ENCODE assay signal across 26 cellular contexts in genomic region chr3:52743152-52743551, GRCh38. TPM values are rescaled to one million over a fixed set of nuclear protein-coding genes. Genes with fewer than 3 reads are reported as not detected.
"Had no signal": no experiment of that assay in that cellular context is flagged by ENCODE, and none has a peak within 500 bp of the region (broad histone marks: within the 10 kb centered on the region; RNA-seq: fewer than 3 reads in every experiment).

No MANE protein-coding gene starts in this region.

- DNase-seq: activated CD4-positive, alpha-beta memory T cell treated with anti-CD3 and anti-CD28 coated beads, Interleukin-2, amount 10 ng/mL, durations not matched to agents 7 days and 5 days; activated CD4-positive, alpha-beta T cell treated with anti-CD3 and anti-CD28 coated beads for 1 hour; activated CD4-positive, alpha-beta T cell treated with anti-CD3 and anti-CD28 coated beads for 4 hours; activated CD4-positive, alpha-beta T cell treated with anti-CD3 and anti-CD28 coated beads, Interleukin-2, amount 50 U/mL, for 4 hours; activated CD8-positive, alpha-beta memory T cell treated with anti-CD3 and anti-CD28 coated beads, Interleukin-2, amount 50 U/mL, for 48 hours; activated effector memory CD4-positive, alpha-beta T cell treated with Interleukin-2 at 50 U/mL for 16 hours; activated gamma-delta T cell treated with Interleukin-2 at 50 U/mL for 16 hours; activated naive CD4-positive, alpha-beta T cell treated with anti-CD3 and anti-CD28 coated beads for 36 hours; activated naive CD8-positive, alpha-beta T cell treated with anti-CD3 and anti-CD28 coated beads, Interleukin-2, amount 10 ng/mL, durations not matched to agents 7 days and 5 days; activated T-cell treated with anti-CD3 and anti-CD28 coated beads for 4 hours; activated T-cell treated with anti-CD3 and anti-CD28 coated beads, Interleukin-2, amount 50 U/mL, for 4 hours; dorsolateral prefrontal cortex; effector memory CD4-positive, alpha-beta T cell; endodermal cell; glutamatergic neuron had no signal

- H3K9me3 ChIP-seq: ascending aorta had no signal

- H3K27ac ChIP-seq: ascending aorta, brain microvascular endothelial cell, coronary artery, dorsolateral prefrontal cortex had no signal

- H3K27me3 ChIP-seq: ascending aorta, brain microvascular endothelial cell, dorsolateral prefrontal cortex had no signal

- ATAC-seq: activated T-cell treated with anti-CD3 and anti-CD28 coated beads, Interleukin-2, amount 50 U/mL, for 4 hours; WTC11 had no signal

- H3K4me3 ChIP-seq: ascending aorta, coronary artery, dorsolateral prefrontal cortex had no signal

- H3K4me1 ChIP-seq: ascending aorta had no signal

RNA-seq across cellular contexts. Expression of gene ITIH1, which starts 34.2 kb away (rescaled TPM):
- total RNA-seq: activated CD4-positive, alpha-beta memory T cell treated with anti-CD3 and anti-CD28 coated beads, Interleukin-2, amount 10 ng/mL, durations not matched to agents 7 days and 5 days; activated CD4-positive, alpha-beta T cell treated with anti-CD3 and anti-CD28 coated beads, Interleukin-2, amount 10 ng/mL, durations not matched to agents 7 days and 5 days; activated naive CD4-positive, alpha-beta T cell treated with anti-CD3 and anti-CD28 coated beads for 36 hours; activated naive CD4-positive, alpha-beta T cell treated with anti-CD3 and anti-CD28 coated beads, Interleukin-2, amount 50 U/mL, for 72 hours; activated naive CD8-positive, alpha-beta T cell treated with anti-CD3 and anti-CD28 coated beads, Interleukin-2, amount 10 ng/mL, durations not matched to agents 7 days and 5 days; activated T-helper 17 cell treated with anti-CD3 and anti-CD28 coated beads, Interleukin-2, amount 50 U/mL, for 72 hours; bronchial epithelial cell; endodermal cell; epithelial cell of proximal tubule; frontal cortex; T-helper 1 cell treated with Interleukin-12 subunit alpha and Interleukin-12 subunit beta and Interleukin-4 antibody, amounts not matched to agents 30 ng/mL and 1 ng/mL, for 36 hours had no signal

RNA-seq across cellular contexts. Expression of gene ITIH3, which starts 51.4 kb away (rescaled TPM):
- total RNA-seq: activated CD4-positive, alpha-beta memory T cell treated with anti-CD3 and anti-CD28 coated beads, Interleukin-2, amount 10 ng/mL, durations not matched to agents 7 days and 5 days; activated CD4-positive, alpha-beta T cell treated with anti-CD3 and anti-CD28 coated beads, Interleukin-2, amount 10 ng/mL, durations not matched to agents 7 days and 5 days; activated naive CD4-positive, alpha-beta T cell treated with anti-CD3 and anti-CD28 coated beads for 36 hours; activated naive CD4-positive, alpha-beta T cell treated with anti-CD3 and anti-CD28 coated beads, Interleukin-2, amount 50 U/mL, for 72 hours; activated naive CD8-positive, alpha-beta T cell treated with anti-CD3 and anti-CD28 coated beads, Interleukin-2, amount 10 ng/mL, durations not matched to agents 7 days and 5 days; activated T-helper 17 cell treated with anti-CD3 and anti-CD28 coated beads, Interleukin-2, amount 50 U/mL, for 72 hours; bronchial epithelial cell; endodermal cell; epithelial cell of proximal tubule; frontal cortex; T-helper 1 cell treated with Interleukin-12 subunit alpha and Interleukin-12 subunit beta and Interleukin-4 antibody, amounts not matched to agents 30 ng/mL and 1 ng/mL, for 36 hours had no signal
